Comparison of ENCODE assay signal across 15 cellular contexts in genomic region chr5:91794455-91794854, GRCh38.
DNase-seq lines count a peak whose midpoint lies in the region; ATAC-seq and TF ChIP-seq lines count a peak whose summit lies in the region.
"Had no signal": no experiment of that assay in that cellular context is flagged by ENCODE, and none has a peak within 500 bp of the region (broad histone marks: within the 10 kb centered on the region; RNA-seq: fewer than 3 reads in every experiment).

No MANE protein-coding gene starts in this region.

- H3K27ac ChIP-seq in mammary epithelial cell (ENCODE audit: insufficient read depth, low read depth, low read length) (no peak overlapping the region), PC-3 (ENCODE audit: low read length) (peak overlapping the region; percentile 87)
- H3K27ac ChIP-seq: 22Rv1, GM23248 had no signal

- no peak overlapping the region for H3K4me3 Mint-ChIP-seq in MCF 10A (ENCODE audit: unreplicated experiment)
- H3K4me3 Mint-ChIP-seq: CD4-positive, alpha-beta memory T cell had no signal

- POLR2A ChIA-PET in MCF 10A (lab: Yijun Ruan, JAX) (no interaction called here), PC-3 (lab: Charles Lee; ENCODE audit: unreplicated experiment) (no interaction called here)

- H2AFZ ChIP-seq in mammary epithelial cell (ENCODE audit: low read depth, low read length) (no peak overlapping the region), PC-3 (ENCODE audit: low read length) (peak overlapping the region; percentile 4; the same call in 1 of the 2 replicates)
- H2AFZ ChIP-seq: GM23248 had no signal

- no peaks in the 10 kb centered on the region for H3K36me3 Mint-ChIP-seq in MCF 10A (ENCODE audit: insufficient read depth, unreplicated experiment)
- H3K36me3 Mint-ChIP-seq: CD4-positive, alpha-beta memory T cell had no signal

- H3K27me3 Mint-ChIP-seq in MCF 10A (ENCODE audit: insufficient read depth, unreplicated experiment) = peaks cover 10% of the 10 kb centered on the region
- H3K27me3 Mint-ChIP-seq: CD4-positive, alpha-beta memory T cell had no signal

- CTCF ChIA-PET in MCF 10A (lab: Yijun Ruan, JAX) = no interaction called here
- CTCF ChIA-PET in mammary epithelial cell (lab: Charles Lee; ENCODE audit: low non-redundant PET) = no interaction called here
- CTCF ChIA-PET in PC-3 (lab: Charles Lee) = interaction anchor here (0.6 kb wide), 1 partner anchor 370 kb away, joined by 4 read pairs; no protein-coding TSS in a partner anchor

- H3K9ac ChIP-seq in mammary epithelial cell (ENCODE audit: insufficient read depth, low read length) = no peak overlapping the region
- H3K9ac ChIP-seq in PC-3 (ENCODE audit: low read length) = peak overlapping the region; percentile 24
- no peak overlapping the region for H3K9ac ChIP-seq in adipocyte (ENCODE audit: low read length)
- H3K9ac ChIP-seq: GM23248 had no signal

- H3K9me2 ChIP-seq in PC-3 (replicated peaks; ENCODE audit: low read length) = no peaks in the 10 kb centered on the region

- intact Hi-C loops in MCF 10A (cut with micrococcal nuclease) (no loop called here), mammary epithelial cell (cut with micrococcal nuclease) (no loop called here), PC-3 (cut with micrococcal nuclease) (no loop called here)

- dilution Hi-C loops in mammary epithelial cell (cut with HindIII; ENCODE audit: low sequenced_read_pairs) = no loop called here

- in situ Hi-C loops in mammary epithelial cell (cut with MboI; ENCODE audit: low sequenced_read_pairs in 2 of 2) = no loop called here

- no peaks in the 10 kb centered on the region for H3K4me1 ChIP-seq in mammary epithelial cell (ENCODE audit: insufficient read depth, low read length)
- peaks cover 27% of the 10 kb centered on the region for H3K4me1 ChIP-seq in PC-3 (ENCODE audit: insufficient read depth, low read length)
- no peaks in the 10 kb centered on the region for H3K4me1 ChIP-seq in adipocyte (ENCODE audit: control insufficient read depth, insufficient read depth, low read length)

- TF ChIP-seq CTCF in MCF 10A (IDR thresholded peaks at IDR 0.05; ENCODE audit: unreplicated experiment) = no peak
- TF ChIP-seq CTCF in mammary epithelial cell (conservative IDR thresholded peaks at IDR 0.05 in 1 of 2, IDR thresholded peaks at IDR 0.05 in 1 of 2; ENCODE audit: extremely low read depth in 1 of 2, insufficient read depth in 1 of 2, low read depth in 1 of 2, low read length in 2 of 2) = no peak
- TF ChIP-seq CTCF in PC-3 (conservative IDR thresholded peaks at IDR 0.05; ENCODE audit: low read depth, low read length) = no peak
- no peak for TF ChIP-seq CTCF in GM10266 (IDR thresholded peaks at IDR 0.05; ENCODE audit: control insufficient read depth, insufficient read depth, low read depth, missing control alignments)

- no peaks in the 10 kb centered on the region for H3K36me3 ChIP-seq in mammary epithelial cell (ENCODE audit: insufficient read depth, low read length)
- no peaks in the 10 kb centered on the region for H3K36me3 ChIP-seq in PC-3 (ENCODE audit: low read depth, low read length)
- no peaks in the 10 kb centered on the region for H3K36me3 ChIP-seq in adipocyte (ENCODE audit: control insufficient read depth, insufficient read depth, low read length, severe bottlenecking)

- peak; percentile 68 for ATAC-seq in PC-3
- no peak for ATAC-seq in GM18520 (IDR thresholded peaks at IDR 0.05; ENCODE audit: unreplicated experiment)

- WGBS in mammary epithelial cell (ENCODE audit: low coverage, missing lambda C conversion rate) = 63% methylated on average over 2 of the region's 2 CpGs

- H3K4me2 ChIP-seq in mammary epithelial cell (ENCODE audit: insufficient read depth, low read depth, low read length) = no peak overlapping the region
- H3K4me2 ChIP-seq in PC-3 (ENCODE audit: low read length) = peak overlapping the region; percentile 79

- no peaks in the 10 kb centered on the region for H3K9me3 Mint-ChIP-seq in MCF 10A (ENCODE audit: unreplicated experiment)

- peaks cover 10% of the 10 kb centered on the region for H3F3A ChIP-seq in PC-3 (ENCODE audit: low read length, unreplicated experiment)

- BruUV-seq in MCF 10A (replicated peaks; lab: Mats Ljungman, UMichigan) (no TSS peak), mammary epithelial cell (replicated peaks; lab: Mats Ljungman, UMichigan) (no TSS peak), PC-3 (replicated peaks; lab: Mats Ljungman, UMichigan) (no TSS peak)

- H3K9me3 ChIP-seq in mammary epithelial cell (replicated peaks; ENCODE audit: insufficient read depth, low read length) (no peaks in the 10 kb centered on the region), PC-3 (ENCODE audit: low read length) (no peaks in the 10 kb centered on the region), adipocyte (ENCODE audit: control insufficient read depth, low read length) (no peaks in the 10 kb centered on the region)

- H3K79me2 ChIP-seq in mammary epithelial cell (ENCODE audit: insufficient read depth, low read length) (no peaks in the 10 kb centered on the region), PC-3 (ENCODE audit: low read length) (no peaks in the 10 kb centered on the region)

- H4K20me1 ChIP-seq in mammary epithelial cell (ENCODE audit: insufficient read depth, low read length) (no peaks in the 10 kb centered on the region), PC-3 (ENCODE audit: low read length) (no peaks in the 10 kb centered on the region)

- DNase-seq in MCF 10A (ENCODE audit: unreplicated experiment) (peak; percentile 5), mammary epithelial cell (no peak), PC-3 (peak; percentile 74), adipocyte (ENCODE audit: low read depth) (peak; percentile 4), GM10266 (ENCODE audit: extremely low spot score) (no peak)
- DNase-seq: C1 segment of cervical spinal cord; Calu3; CD4-positive, alpha-beta memory T cell; COR-L47; DMS79 treated with DMSO at 0.1 percent for 48 hours; GF-D8; H7 had no signal

- no peaks in the 10 kb centered on the region for H3K27me3 ChIP-seq in mammary epithelial cell (ENCODE audit: insufficient read depth, low read length)
- H3K27me3 ChIP-seq in PC-3 (ENCODE audit: low read length) = no peaks in the 10 kb centered on the region; the same call in 1 of the 2 replicates
- no peaks in the 10 kb centered on the region for H3K27me3 ChIP-seq in adipocyte (replicated peaks; ENCODE audit: control insufficient read depth, insufficient read depth, low read length)

- H3K4me1 Mint-ChIP-seq in MCF 10A (ENCODE audit: insufficient read depth, unreplicated experiment) = no peaks in the 10 kb centered on the region
- H3K4me1 Mint-ChIP-seq: CD4-positive, alpha-beta memory T cell had no signal

- H3K4me3 ChIP-seq in mammary epithelial cell (replicated peaks in 1 of 3; ENCODE audit: insufficient read depth in 1 of 3, low read depth in 2 of 3, low read length in 3 of 3) = no peak overlapping the region
- H3K4me3 ChIP-seq in PC-3 (ENCODE audit: low read length) = peak overlapping the region; percentile 41
- H3K4me3 ChIP-seq in adipocyte (ENCODE audit: low read length) = no peak overlapping the region
- H3K4me3 ChIP-seq: GM23248 had no signal

- no peak overlapping the region for H3K27ac Mint-ChIP-seq in MCF 10A (ENCODE audit: low read depth, unreplicated experiment)
- H3K27ac Mint-ChIP-seq: CD4-positive, alpha-beta memory T cell had no signal

Comparison
In these comparisons a context has a peak if more than half of its experiments do, and no peak if none do; other contexts are left out.
1. DNase-seq: peak in MCF 10A (single experiment), PC-3 (single experiment) and adipocyte (single experiment); none in mammary epithelial cell (single experiment) and GM10266 (single experiment).